ENCODE assay signal across 1 cellular context in the genomic region with DNA sequence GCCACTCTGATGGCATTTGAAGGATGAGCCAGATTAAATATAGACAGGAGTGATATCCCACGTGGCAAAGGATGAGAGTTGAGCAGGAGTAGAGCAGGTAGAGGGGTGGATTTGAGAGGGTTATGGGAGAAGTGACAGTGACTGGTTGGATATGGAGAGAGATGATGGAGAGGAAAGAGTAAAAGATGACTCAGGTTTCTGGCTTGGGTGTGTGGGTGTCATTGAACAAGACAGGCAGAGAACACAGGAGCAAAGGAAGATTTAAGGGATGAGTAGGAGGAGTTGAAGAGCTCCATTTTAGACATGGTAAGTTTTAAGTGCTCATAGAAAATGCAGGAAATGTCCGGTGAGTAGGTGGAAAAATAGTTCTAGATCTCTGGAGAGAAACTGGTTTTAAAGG.
TF ChIP-seq lines count a peak whose summit lies in the region.

No MANE protein-coding gene starts in this region.

TF ChIP-seq in K562, 482 proteins besides CTCF, POLR2A, EP300 and RAD21 (continued from another document and continues in another):
- TF ChIP-seq, protein P1, sequence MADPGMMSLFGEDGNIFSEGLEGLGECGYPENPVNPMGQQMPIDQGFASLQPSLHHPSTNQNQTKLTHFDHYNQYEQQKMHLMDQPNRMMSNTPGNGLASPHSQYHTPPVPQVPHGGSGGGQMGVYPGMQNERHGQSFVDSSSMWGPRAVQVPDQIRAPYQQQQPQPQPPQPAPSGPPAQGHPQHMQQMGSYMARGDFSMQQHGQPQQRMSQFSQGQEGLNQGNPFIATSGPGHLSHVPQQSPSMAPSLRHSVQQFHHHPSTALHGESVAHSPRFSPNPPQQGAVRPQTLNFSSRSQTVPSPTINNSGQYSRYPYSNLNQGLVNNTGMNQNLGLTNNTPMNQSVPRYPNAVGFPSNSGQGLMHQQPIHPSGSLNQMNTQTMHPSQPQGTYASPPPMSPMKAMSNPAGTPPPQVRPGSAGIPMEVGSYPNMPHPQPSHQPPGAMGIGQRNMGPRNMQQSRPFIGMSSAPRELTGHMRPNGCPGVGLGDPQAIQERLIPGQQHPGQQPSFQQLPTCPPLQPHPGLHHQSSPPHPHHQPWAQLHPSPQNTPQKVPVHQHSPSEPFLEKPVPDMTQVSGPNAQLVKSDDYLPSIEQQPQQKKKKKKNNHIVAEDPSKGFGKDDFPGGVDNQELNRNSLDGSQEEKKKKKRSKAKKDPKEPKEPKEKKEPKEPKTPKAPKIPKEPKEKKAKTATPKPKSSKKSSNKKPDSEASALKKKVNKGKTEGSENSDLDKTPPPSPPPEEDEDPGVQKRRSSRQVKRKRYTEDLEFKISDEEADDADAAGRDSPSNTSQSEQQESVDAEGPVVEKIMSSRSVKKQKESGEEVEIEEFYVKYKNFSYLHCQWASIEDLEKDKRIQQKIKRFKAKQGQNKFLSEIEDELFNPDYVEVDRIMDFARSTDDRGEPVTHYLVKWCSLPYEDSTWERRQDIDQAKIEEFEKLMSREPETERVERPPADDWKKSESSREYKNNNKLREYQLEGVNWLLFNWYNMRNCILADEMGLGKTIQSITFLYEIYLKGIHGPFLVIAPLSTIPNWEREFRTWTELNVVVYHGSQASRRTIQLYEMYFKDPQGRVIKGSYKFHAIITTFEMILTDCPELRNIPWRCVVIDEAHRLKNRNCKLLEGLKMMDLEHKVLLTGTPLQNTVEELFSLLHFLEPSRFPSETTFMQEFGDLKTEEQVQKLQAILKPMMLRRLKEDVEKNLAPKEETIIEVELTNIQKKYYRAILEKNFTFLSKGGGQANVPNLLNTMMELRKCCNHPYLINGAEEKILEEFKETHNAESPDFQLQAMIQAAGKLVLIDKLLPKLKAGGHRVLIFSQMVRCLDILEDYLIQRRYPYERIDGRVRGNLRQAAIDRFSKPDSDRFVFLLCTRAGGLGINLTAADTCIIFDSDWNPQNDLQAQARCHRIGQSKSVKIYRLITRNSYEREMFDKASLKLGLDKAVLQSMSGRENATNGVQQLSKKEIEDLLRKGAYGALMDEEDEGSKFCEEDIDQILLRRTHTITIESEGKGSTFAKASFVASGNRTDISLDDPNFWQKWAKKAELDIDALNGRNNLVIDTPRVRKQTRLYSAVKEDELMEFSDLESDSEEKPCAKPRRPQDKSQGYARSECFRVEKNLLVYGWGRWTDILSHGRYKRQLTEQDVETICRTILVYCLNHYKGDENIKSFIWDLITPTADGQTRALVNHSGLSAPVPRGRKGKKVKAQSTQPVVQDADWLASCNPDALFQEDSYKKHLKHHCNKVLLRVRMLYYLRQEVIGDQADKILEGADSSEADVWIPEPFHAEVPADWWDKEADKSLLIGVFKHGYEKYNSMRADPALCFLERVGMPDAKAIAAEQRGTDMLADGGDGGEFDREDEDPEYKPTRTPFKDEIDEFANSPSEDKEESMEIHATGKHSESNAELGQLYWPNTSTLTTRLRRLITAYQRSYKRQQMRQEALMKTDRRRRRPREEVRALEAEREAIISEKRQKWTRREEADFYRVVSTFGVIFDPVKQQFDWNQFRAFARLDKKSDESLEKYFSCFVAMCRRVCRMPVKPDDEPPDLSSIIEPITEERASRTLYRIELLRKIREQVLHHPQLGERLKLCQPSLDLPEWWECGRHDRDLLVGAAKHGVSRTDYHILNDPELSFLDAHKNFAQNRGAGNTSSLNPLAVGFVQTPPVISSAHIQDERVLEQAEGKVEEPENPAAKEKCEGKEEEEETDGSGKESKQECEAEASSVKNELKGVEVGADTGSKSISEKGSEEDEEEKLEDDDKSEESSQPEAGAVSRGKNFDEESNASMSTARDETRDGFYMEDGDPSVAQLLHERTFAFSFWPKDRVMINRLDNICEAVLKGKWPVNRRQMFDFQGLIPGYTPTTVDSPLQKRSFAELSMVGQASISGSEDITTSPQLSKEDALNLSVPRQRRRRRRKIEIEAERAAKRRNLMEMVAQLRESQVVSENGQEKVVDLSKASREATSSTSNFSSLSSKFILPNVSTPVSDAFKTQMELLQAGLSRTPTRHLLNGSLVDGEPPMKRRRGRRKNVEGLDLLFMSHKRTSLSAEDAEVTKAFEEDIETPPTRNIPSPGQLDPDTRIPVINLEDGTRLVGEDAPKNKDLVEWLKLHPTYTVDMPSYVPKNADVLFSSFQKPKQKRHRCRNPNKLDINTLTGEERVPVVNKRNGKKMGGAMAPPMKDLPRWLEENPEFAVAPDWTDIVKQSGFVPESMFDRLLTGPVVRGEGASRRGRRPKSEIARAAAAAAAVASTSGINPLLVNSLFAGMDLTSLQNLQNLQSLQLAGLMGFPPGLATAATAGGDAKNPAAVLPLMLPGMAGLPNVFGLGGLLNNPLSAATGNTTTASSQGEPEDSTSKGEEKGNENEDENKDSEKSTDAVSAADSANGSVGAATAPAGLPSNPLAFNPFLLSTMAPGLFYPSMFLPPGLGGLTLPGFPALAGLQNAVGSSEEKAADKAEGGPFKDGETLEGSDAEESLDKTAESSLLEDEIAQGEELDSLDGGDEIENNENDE (IDR thresholded peaks at IDR 0.05; ENCODE audit: low read depth, low read length) = no peak
- TF ChIP-seq NR2F6 (CRISPR knock-in tag; IDR thresholded peaks at IDR 0.05) (no peak), FOXJ2 (tag; IDR thresholded peaks at IDR 0.05) (no peak), DMBX1 (CRISPR knock-in tag; IDR thresholded peaks at IDR 0.05; ENCODE audit: borderline replicate concordance) (no peak), NBN (IDR thresholded peaks at IDR 0.05; ENCODE audit: low read depth) (no peak), ZNF217 (CRISPR knock-in tag; IDR thresholded peaks at IDR 0.05) (no peak), HMG20B (CRISPR knock-in tag; IDR thresholded peaks at IDR 0.05) (no peak), CBX5 (IDR thresholded peaks at IDR 0.05; ENCODE audit: borderline replicate concordance, low read depth) (no peak), ARID4B (CRISPR knock-in tag; IDR thresholded peaks at IDR 0.05) (no peak), ZNF431 (CRISPR knock-in tag; IDR thresholded peaks at IDR 0.05) (no peak), MTA1 (IDR thresholded peaks at IDR 0.05; ENCODE audit: borderline replicate concordance) (no peak), ZNF583 (CRISPR knock-in tag; IDR thresholded peaks at IDR 0.05) (no peak), MAFG (tag; conservative IDR thresholded peaks at IDR 0.05) (peak; percentile 48), ZNF140 (CRISPR knock-in tag; IDR thresholded peaks at IDR 0.05) (no peak), RB1 (IDR thresholded peaks at IDR 0.05; ENCODE audit: low read depth) (no peak), MXD1 (CRISPR knock-in tag; IDR thresholded peaks at IDR 0.05; ENCODE audit: borderline replicate concordance, poor library complexity, severe bottlenecking) (no peak), TAF1 (IDR thresholded peaks at IDR 0.05; ENCODE audit: control insufficient read depth, extremely low read depth, insufficient read depth, low read length, severe bottlenecking) (no peak), HNRNPH1 (optimal IDR thresholded peaks at IDR 0.05; ENCODE audit: low read depth, low read length) (no peak), ZNF444 (CRISPR knock-in tag; IDR thresholded peaks at IDR 0.05) (no peak), ZNF76 (CRISPR knock-in tag; IDR thresholded peaks at IDR 0.05; ENCODE audit: borderline replicate concordance) (no peak), XRCC3 (IDR thresholded peaks at IDR 0.05) (no peak), CBFA2T2 (conservative IDR thresholded peaks at IDR 0.05) (no peak), ZMIZ1 (IDR thresholded peaks at IDR 0.05; ENCODE audit: low read depth in 2 of 2, low read length in 2 of 2) (no peak), SIN3A (IDR thresholded peaks at IDR 0.05; ENCODE audit: borderline replicate concordance in 2 of 2, control insufficient read depth in 1 of 2, low read depth in 2 of 2, low read length in 2 of 2) (no peak), CEBPB (tag; IDR thresholded peaks at IDR 0.05) (no peak), ZFP1 (CRISPR knock-in tag; IDR thresholded peaks at IDR 0.05) (no peak), PKNOX1 (IDR thresholded peaks at IDR 0.05) (peak; percentile 40; the same call in 1 of the 2 replicates), ZNF316 (IDR thresholded peaks at IDR 0.05) (peak; percentile 89), ZNF766 (CRISPR knock-in tag; conservative IDR thresholded peaks at IDR 0.05) (no peak), FOXK1 (CRISPR knock-in tag; IDR thresholded peaks at IDR 0.05; ENCODE audit: borderline replicate concordance) (no peak), EHMT2 (IDR thresholded peaks at IDR 0.05) (peak; percentile 65), U2AF2 (optimal IDR thresholded peaks at IDR 0.05; ENCODE audit: low read depth, low read length) (no peak), ZNF143 (CRISPR knock-in tag; IDR thresholded peaks at IDR 0.05) (no peak), ZNF507 (tag; conservative IDR thresholded peaks at IDR 0.05) (no peak)
- TF ChIP-seq, protein P2, sequence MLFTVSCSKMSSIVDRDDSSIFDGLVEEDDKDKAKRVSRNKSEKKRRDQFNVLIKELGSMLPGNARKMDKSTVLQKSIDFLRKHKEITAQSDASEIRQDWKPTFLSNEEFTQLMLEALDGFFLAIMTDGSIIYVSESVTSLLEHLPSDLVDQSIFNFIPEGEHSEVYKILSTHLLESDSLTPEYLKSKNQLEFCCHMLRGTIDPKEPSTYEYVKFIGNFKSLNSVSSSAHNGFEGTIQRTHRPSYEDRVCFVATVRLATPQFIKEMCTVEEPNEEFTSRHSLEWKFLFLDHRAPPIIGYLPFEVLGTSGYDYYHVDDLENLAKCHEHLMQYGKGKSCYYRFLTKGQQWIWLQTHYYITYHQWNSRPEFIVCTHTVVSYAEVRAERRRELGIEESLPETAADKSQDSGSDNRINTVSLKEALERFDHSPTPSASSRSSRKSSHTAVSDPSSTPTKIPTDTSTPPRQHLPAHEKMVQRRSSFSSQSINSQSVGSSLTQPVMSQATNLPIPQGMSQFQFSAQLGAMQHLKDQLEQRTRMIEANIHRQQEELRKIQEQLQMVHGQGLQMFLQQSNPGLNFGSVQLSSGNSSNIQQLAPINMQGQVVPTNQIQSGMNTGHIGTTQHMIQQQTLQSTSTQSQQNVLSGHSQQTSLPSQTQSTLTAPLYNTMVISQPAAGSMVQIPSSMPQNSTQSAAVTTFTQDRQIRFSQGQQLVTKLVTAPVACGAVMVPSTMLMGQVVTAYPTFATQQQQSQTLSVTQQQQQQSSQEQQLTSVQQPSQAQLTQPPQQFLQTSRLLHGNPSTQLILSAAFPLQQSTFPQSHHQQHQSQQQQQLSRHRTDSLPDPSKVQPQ (CRISPR knock-in tag; IDR thresholded peaks at IDR 0.05; ENCODE audit: borderline replicate concordance) = no peak
